6 cellular contexts compared by ENCODE assay signal in genomic region chr3:114725966-114726365, GRCh38.
"Had no signal": no experiment of that assay in that cellular context is flagged by ENCODE, and none has a peak within 500 bp of the region (broad histone marks: within the 10 kb centered on the region; RNA-seq: fewer than 3 reads in every experiment).

No MANE protein-coding gene starts in this region.

- H3K9me3 Mint-ChIP-seq: GM23338, H9, IgD-negative memory B cell had no signal

- H3K4me2 ChIP-seq: GM23338 had no signal

- H3K4me1 Mint-ChIP-seq: GM23338 had no signal

- H3K27me3 Mint-ChIP-seq: IgD-negative memory B cell had no signal

- ATAC-seq: GM23338 had no signal

- DNase-seq: H9, HCEC 1CT had no signal

- H2AFZ ChIP-seq: GM23338 had no signal

- FAIRE-seq: H1, H54 had no signal

- H3K27ac Mint-ChIP-seq: GM23338, IgD-negative memory B cell had no signal

- H3K4me3 Mint-ChIP-seq: GM23338, H9 had no signal

- H3K4me3 ChIP-seq: GM23338 had no signal
